In the genomic region with DNA sequence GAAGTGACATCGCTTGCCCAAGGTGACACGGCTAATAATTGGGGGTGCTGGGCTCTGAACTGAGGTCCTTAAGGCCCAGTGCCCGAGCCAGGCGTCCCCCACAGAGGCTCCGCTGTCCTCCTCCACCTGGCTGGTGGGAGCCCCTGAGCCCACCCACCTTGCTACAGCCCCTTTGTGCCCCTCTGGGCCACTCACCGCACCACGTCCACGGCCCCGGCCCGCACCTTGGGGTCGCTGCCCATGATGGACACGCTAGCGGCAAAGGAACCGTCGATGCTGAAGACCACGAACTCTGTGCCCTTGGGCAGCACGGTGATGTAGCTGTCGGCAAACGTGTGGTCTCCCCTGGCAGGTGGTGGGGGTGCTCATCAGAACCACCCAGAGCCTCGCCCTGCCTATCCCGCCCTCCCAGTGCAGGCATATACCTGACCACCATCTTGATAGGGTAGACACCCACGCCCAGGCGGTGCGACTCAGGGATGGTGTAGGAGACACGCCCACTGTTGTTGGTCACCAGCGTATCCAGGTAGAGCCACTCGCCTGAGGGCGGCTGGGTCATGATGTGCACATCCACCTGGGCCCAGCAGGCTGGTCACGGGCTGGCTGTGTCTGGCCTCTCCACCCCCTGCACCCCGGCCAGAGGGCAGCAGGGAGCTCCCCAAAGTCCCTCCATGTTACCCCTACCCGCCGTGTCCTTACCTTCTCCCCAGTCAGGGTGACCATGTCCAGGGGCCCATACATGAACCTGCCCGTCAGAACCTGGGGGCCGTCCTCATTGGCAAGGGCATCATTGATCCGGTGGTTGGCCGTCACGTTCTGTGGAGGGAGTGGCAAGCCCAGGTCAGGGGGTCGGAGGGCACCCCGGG, we compare ENCODE assay signal across 22 cellular contexts.
"Had no signal": no experiment of that assay in that cellular context is flagged by ENCODE, and none has a peak within 500 bp of the region (broad histone marks: within the 10 kb centered on the region; RNA-seq: fewer than 3 reads in every experiment).

No MANE protein-coding gene starts in this region.

- H3K27ac Mint-ChIP-seq: progenitor cell of endocrine pancreas; stimulated activated naive B cell treated with anti-CD40 and anti-IgM and Interleukin-4, amounts not matched to agents 10 μg/mL and 1 μg/mL and 100 μg/mL, for 72 hours had no signal

- H3K4me3 ChIP-seq: esophagus muscularis mucosa, gastrocnemius medialis, heart right ventricle, mucosa of descending colon, pancreas, testis, transverse colon had no signal

- FAIRE-seq: colon, islet of Langerhans, pancreas had no signal

- DNase-seq: dermis blood vessel endothelial cell; effector CD4-positive, alpha-beta T cell; gastrocnemius medialis; heart right ventricle; hypothalamus; mammary epithelial cell; mucosa of descending colon; naive thymus-derived CD8-positive, alpha-beta T cell; nucleus accumbens; stimulated activated CD4-positive, alpha-beta T cell treated with anti-CD3 and anti-CD28 coated beads, Interleukin-2, amount 100 ng/mL, for 24 hours; stimulated activated CD4-positive, alpha-beta T cell treated with anti-CD3 and anti-CD28 coated beads, Interleukin-4, amount 100 ng/mL, for 4 hours; stimulated activated naive B cell treated with anti-CD40 and anti-IgM and Interleukin-4, amounts not matched to agents 10 μg/mL and 1 μg/mL and 100 μg/mL, for 72 hours; stimulated activated naive CD8-positive, alpha-beta T cell treated with anti-CD3 and anti-CD28 coated beads, Interleukin-15, amount 100 ng/mL, for 72 hours; testis; transverse colon had no signal

- H3K27me3 ChIP-seq: esophagus muscularis mucosa, gastrocnemius medialis, heart right ventricle, pancreas, testis, transverse colon had no signal

- H3K9me3 ChIP-seq: esophagus muscularis mucosa, gastrocnemius medialis, heart right ventricle, mucosa of descending colon, pancreas, testis, transverse colon had no signal

- H3K27ac ChIP-seq: esophagus muscularis mucosa, gastrocnemius medialis, heart right ventricle, pancreas, testis, transverse colon had no signal

- H3K27me3 Mint-ChIP-seq: naive thymus-derived CD8-positive, alpha-beta T cell; progenitor cell of endocrine pancreas; stimulated activated naive B cell treated with anti-CD40 and anti-IgM and Interleukin-4, amounts not matched to agents 10 μg/mL and 1 μg/mL and 100 μg/mL, for 72 hours; stimulated activated naive CD8-positive, alpha-beta T cell treated with anti-CD3 and anti-CD28 coated beads, Interleukin-15, amount 100 ng/mL, for 72 hours had no signal

- H3K4me3 Mint-ChIP-seq: naive thymus-derived CD8-positive, alpha-beta T cell; stimulated activated naive B cell treated with anti-CD40 and anti-IgM and Interleukin-4, amounts not matched to agents 10 μg/mL and 1 μg/mL and 100 μg/mL, for 72 hours had no signal

- H3K9me3 Mint-ChIP-seq: naive thymus-derived CD8-positive, alpha-beta T cell; stimulated activated naive B cell treated with anti-CD40 and anti-IgM and Interleukin-4, amounts not matched to agents 10 μg/mL and 1 μg/mL and 100 μg/mL, for 72 hours; stimulated activated naive CD8-positive, alpha-beta T cell treated with anti-CD3 and anti-CD28 coated beads, Interleukin-15, amount 100 ng/mL, for 72 hours had no signal

- ATAC-seq: gastrocnemius medialis; heart right ventricle; left lobe of liver; mucosa of descending colon; naive thymus-derived CD8-positive, alpha-beta T cell; pancreas; sciatic nerve; stimulated activated naive B cell treated with anti-CD40 and anti-IgM and Interleukin-4, amounts not matched to agents 10 μg/mL and 1 μg/mL and 100 μg/mL, for 72 hours; stimulated activated naive CD8-positive, alpha-beta T cell treated with anti-CD3 and anti-CD28 coated beads, Interleukin-15, amount 100 ng/mL, for 72 hours had no signal

- H3K36me3 ChIP-seq: pancreas had no signal
